Comparison of ENCODE assay signal across 5 cellular contexts in the genomic region with DNA sequence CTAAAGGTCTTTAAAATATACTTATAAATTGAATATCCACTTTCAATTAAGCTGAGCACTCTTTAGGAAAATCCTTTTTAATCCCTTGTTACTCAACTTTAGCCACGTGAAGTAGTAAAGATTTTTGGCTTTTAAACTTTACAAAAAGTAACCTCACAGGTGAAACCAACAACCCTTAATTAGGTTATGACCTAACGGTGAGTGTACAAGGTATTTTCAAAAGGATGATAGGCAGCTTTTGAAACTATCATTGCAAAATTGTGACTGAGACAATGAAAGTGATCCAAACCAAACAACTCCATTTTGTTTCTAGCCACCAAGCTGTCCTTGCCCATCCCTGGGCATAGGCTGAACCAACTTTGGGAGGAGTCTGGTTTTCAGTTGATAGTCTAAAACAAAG.
"Had no signal": no experiment of that assay in that cellular context is flagged by ENCODE, and none has a peak within 500 bp of the region (broad histone marks: within the 10 kb centered on the region; RNA-seq: fewer than 3 reads in every experiment).

No MANE protein-coding gene starts in this region.

- ATAC-seq: GM23338, HepG2 had no signal

- H2AFZ ChIP-seq: GM23338 had no signal

- H3K4me3 ChIP-seq: GM23338 had no signal

- H3K4me2 ChIP-seq: GM23338 had no signal

- H3K27ac ChIP-seq: HL-60 had no signal

- DNase-seq: H9, HCEC 1CT had no signal
